ENCODE assay signal across 16 cellular contexts in the genomic region with DNA sequence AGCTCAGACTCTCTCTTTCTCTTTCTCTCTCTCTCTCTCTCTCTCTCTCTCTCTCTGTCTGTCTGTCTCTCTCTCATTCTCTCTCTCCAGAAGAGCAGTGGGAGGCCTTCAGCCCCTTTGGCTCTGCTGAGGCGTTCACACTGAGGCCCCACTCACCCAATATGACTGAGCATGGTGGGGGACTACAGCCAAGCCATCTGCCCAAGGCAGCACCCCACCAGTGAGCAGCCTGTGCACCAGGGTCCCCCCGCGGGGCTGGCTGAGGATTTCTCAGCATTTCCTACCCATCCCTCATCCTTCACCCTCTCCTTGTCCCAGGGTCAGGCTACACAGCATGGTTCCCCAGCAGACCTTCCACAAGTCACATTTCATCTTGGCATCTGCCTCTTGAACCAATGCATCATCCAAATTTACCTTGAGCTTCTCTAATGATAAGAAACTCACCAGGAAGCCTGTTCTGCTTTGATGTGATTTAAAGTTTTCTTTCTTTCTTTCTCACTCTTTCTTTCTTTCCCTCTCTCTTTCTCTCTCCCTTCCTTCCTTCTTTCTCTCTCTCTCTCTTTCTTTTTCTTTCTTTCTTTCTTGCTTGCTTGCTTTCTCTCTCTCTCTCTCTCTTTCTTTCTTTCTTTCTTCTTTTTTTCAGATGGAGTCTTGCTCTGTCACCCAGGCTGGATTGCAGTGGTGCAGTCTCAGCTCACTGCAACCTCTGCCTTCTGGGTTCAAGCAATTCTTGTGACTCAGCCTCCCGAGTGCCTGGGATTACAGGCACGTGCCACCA.
"Had no signal": no experiment of that assay in that cellular context is flagged by ENCODE, and none has a peak within 500 bp of the region (broad histone marks: within the 10 kb centered on the region; RNA-seq: fewer than 3 reads in every experiment).

No MANE protein-coding gene starts in this region.

- H3K27ac Mint-ChIP-seq: endodermal cell; naive thymus-derived CD4-positive, alpha-beta T cell; type B pancreatic cell had no signal

- H3K4me1 ChIP-seq: heart right ventricle, thyroid gland, uterus had no signal

- FAIRE-seq: islet of Langerhans had no signal

- H3K27ac ChIP-seq: heart right ventricle, thyroid gland, uterus had no signal

- H3K4me1 Mint-ChIP-seq: endodermal cell had no signal

- H3K4me2 ChIP-seq: smooth muscle cell had no signal

- H3K27me3 ChIP-seq: thyroid gland, uterus had no signal

- H3K9me3 ChIP-seq: heart right ventricle, thyroid gland, uterus had no signal

- H3K36me3 ChIP-seq: heart right ventricle, thyroid gland, uterus had no signal

- H3K36me3 Mint-ChIP-seq: naive thymus-derived CD4-positive, alpha-beta T cell; type B pancreatic cell had no signal

- ATAC-seq: heart right ventricle; naive thymus-derived CD4-positive, alpha-beta T cell had no signal

- H3K4me3 ChIP-seq: heart right ventricle, smooth muscle cell, thyroid gland, uterus had no signal

- H3K4me3 Mint-ChIP-seq: endodermal cell; naive thymus-derived CD4-positive, alpha-beta T cell; type B pancreatic cell had no signal

- DNase-seq: effector CD4-positive, alpha-beta T cell; endodermal cell; foreskin melanocyte; heart right ventricle; hypothalamus; kidney glomerular epithelial cell; mesendoderm; naive thymus-derived CD4-positive, alpha-beta T cell; posterior cingulate gyrus; stimulated activated CD4-positive, alpha-beta T cell treated with anti-CD3 and anti-CD28 coated beads, Interleukin-2, amount 100 ng/mL, for 48 hours; stimulated activated naive CD4-positive, alpha-beta T cell treated with Interleukin-2 at 50 U/mL for 16 hours; thyroid gland; uterus had no signal
